ENCODE assay signal across 8 cellular contexts in the genomic region with DNA sequence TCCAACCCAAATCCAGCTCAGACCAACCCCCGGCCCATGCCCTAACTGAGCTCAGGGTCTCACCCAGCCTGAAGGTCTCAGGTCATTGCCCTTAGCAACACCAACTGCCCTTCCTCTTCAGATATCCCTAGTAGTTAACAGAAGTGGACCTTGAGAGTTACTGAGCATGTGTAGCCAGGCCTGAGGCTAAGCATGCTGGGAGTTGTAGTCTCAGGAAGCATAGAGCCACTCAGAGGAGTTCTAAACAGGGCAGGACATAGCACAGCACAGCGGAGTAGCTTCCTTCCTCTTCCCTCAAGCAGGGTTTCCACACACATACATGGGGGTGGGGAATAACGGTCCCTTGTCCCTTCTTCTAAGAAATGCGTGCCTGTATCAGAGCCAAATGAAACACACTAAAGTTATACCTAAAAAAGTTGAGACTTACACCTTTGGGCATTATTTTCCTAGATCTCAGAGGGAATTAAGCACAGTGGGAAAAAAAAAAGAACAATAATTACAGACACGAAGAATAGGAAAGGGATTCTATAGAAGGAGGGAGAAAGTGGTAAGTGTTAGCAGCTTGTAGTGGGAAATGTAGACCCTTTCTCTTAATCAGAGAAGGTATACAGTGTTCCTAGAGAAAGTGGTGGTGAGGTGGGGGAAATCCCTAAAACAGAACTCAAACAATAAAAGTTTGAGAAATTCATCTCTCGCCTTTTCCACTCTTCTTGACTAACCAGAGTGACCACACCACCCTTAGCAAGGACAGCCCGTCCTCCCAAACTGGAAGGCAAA. TPM values are rescaled to one million over a fixed set of nuclear protein-coding genes. Genes with fewer than 3 reads are reported as not detected.
DNase-seq lines count a peak whose midpoint lies in the region; ATAC-seq, FAIRE-seq and TF ChIP-seq lines count a peak whose summit lies in the region.

No MANE protein-coding gene starts in this region.

- no peak overlapping the region for H3K9ac ChIP-seq in HUES48 (ENCODE audit: low read depth, low read length)

- peak; percentile 66 for DNase-seq in Daoy (ENCODE audit: low read depth)
- peak in 4 of 5 experiments; percentile 10 to 77 (median 40) for DNase-seq in T-helper 2 cell
- peak; percentile 80 for DNase-seq in bronchial epithelial cell (ENCODE audit: low read depth)
- DNase-seq in iPS-NIHi11 (ENCODE audit: low spot score), result peak; percentile 79
- DNase-seq in stimulated activated CD4-positive, alpha-beta T cell treated with anti-CD3 and anti-CD28 coated beads, Interleukin-12 subunit alpha, Interleukin-12 subunit beta, amount 100 ng/mL, for 4 hours, result peak; percentile 25
- no peak for DNase-seq in HK-2 (ENCODE audit: unreplicated experiment)

- peaks cover 42% of the 10 kb centered on the region for H3K36me3 ChIP-seq in HUES48 (ENCODE audit: control insufficient read depth, insufficient read depth, low read length)
- H3K36me3 ChIP-seq in bronchial epithelial cell (ENCODE audit: control insufficient read depth, insufficient read depth, low read length), result peaks cover 31% of the 10 kb centered on the region

- no peaks in the 10 kb centered on the region for H3K27me3 ChIP-seq in HUES48 (ENCODE audit: control insufficient read depth, insufficient read depth, low read length)
- H3K27me3 ChIP-seq in bronchial epithelial cell (ENCODE audit: control insufficient read depth, insufficient read depth, low read length), result no peaks in the 10 kb centered on the region

- peaks cover 31% of the 10 kb centered on the region for H3K4me1 ChIP-seq in HUES48 (ENCODE audit: control insufficient read depth, insufficient read depth, low read length)

- H3K9me3 ChIP-seq in HUES48 (ENCODE audit: control insufficient read depth, insufficient read depth, low read length), result no peaks in the 10 kb centered on the region

- TF ChIP-seq CTCF in bronchial epithelial cell (IDR thresholded peaks at IDR 0.05; ENCODE audit: insufficient read depth, low read length, severe bottlenecking), result no peak

- H3K27ac ChIP-seq in HUES48 (ENCODE audit: low read depth, low read length), result no peak overlapping the region

- H3K4me3 ChIP-seq in HUES48 (ENCODE audit: low read depth, low read length), result peak overlapping the region; percentile 34
- no peak overlapping the region for H3K4me3 ChIP-seq in bronchial epithelial cell (ENCODE audit: low read depth, low read length)

- peak; percentile 94 for FAIRE-seq in bronchial epithelial cell (lab: Jason Lieb, UNC)

- ATAC-seq in GM21360 (IDR thresholded peaks at IDR 0.05; ENCODE audit: unreplicated experiment), result peak; percentile 45

RNA-seq across cellular contexts. Expression of gene KMT2D, which starts 4.4 kb away (rescaled TPM):
- 10.3 and 11.0 TPM in 2 replicates for total RNA-seq in Daoy (2014; rRNA removed; shearing (Covaris generic))
- 24.0 and 25.6 TPM in 2 replicates for total RNA-seq in bronchial epithelial cell

RNA-seq across cellular contexts. Expression of gene RHEBL1, which starts 13.6 kb away (rescaled TPM):
- 6.3 and 11.0 TPM in 2 replicates for total RNA-seq in Daoy (2014; rRNA removed; shearing (Covaris generic))
- total RNA-seq in bronchial epithelial cell, result 0.26 and 0.53 TPM in 2 replicates

RNA-seq across cellular contexts. Expression of gene PRKAG1, which starts 37.6 kb away (rescaled TPM):
- 67.1 and 68.2 TPM in 2 replicates for total RNA-seq in Daoy (2014; rRNA removed; shearing (Covaris generic))
- total RNA-seq in bronchial epithelial cell, result 68.6 and 93.7 TPM in 2 replicates

RNA-seq across cellular contexts. Expression of gene DHH, which starts 38.4 kb away (rescaled TPM):
- not detected in 2 replicates for total RNA-seq in Daoy (2014; rRNA removed; shearing (Covaris generic))
- 0.13 TPM in 1 of 2 replicates, not detected in the other for total RNA-seq in bronchial epithelial cell

RNA-seq across cellular contexts. Expression of gene LMBR1L, which starts 54.5 kb away (rescaled TPM):
- total RNA-seq in Daoy (2014; rRNA removed; shearing (Covaris generic)), result 18.2 and 19.6 TPM in 2 replicates
- 24.0 and 26.6 TPM in 2 replicates for total RNA-seq in bronchial epithelial cell
